31 cellular contexts compared by ENCODE assay signal in the genomic region with DNA sequence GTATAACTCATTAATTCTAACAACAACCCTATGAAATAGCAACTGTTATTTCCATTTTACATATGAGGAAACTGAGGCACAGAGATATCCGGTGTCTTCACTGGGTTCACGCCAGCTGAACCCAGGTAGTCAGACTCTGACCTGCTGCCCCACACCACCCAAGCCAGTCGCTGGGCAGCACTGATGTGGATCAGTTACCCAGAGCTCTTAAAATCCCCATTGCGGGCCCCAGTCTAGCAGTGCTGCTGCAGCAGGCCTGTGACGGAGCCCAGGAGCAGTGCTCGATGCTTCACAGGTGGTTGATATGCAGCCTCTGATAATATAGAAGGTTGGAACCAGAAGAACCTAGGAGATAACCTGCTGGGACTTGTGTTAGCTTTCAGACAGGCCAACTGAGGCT.
"Had no signal": no experiment of that assay in that cellular context is flagged by ENCODE, and none has a peak within 500 bp of the region (broad histone marks: within the 10 kb centered on the region; RNA-seq: fewer than 3 reads in every experiment).

No MANE protein-coding gene starts in this region.

- H3K27ac Mint-ChIP-seq: activated B cell treated with CpG ODN at 0.5 μM for 24 hours; activated CD4-positive, alpha-beta memory T cell treated with anti-CD3 and anti-CD28 coated beads for 36 hours; activated CD4-positive, alpha-beta T cell treated with anti-CD3 and anti-CD28 coated beads, Interleukin-2, amount 10 ng/mL, durations not matched to agents 24 days and 14 days; activated CD8-positive, alpha-beta memory T cell treated with anti-CD3 and anti-CD28 coated beads, Interleukin-2, amount 10 ng/mL, durations not matched to agents 7 days and 5 days; activated CD8-positive, alpha-beta T cell treated with anti-CD3 and anti-CD28 coated beads, Interleukin-2, amount 10 ng/mL, durations not matched to agents 7 days and 5 days; activated naive CD4-positive, alpha-beta T cell treated with anti-CD3 and anti-CD28 coated beads for 36 hours; activated naive CD4-positive, alpha-beta T cell treated with anti-CD3 and anti-CD28 coated beads, Interleukin-2, amount 50 U/mL, for 24 hours; activated naive CD8-positive, alpha-beta T cell treated with anti-CD3 and anti-CD28 coated beads for 36 hours; activated naive CD8-positive, alpha-beta T cell treated with anti-CD3 and anti-CD28 coated beads, Interleukin-2, amount 50 U/mL, for 24 hours; activated T-helper 1 cell treated with anti-CD3 and anti-CD28 coated beads, Interleukin-12 subunit alpha, Interleukin-12 subunit beta, Interleukin-2, Interleukin-4 antibody, amounts not matched to agents 30 ng/mL and 10 ng/mL and 1 ng/mL, durations not matched to agents 14 hours and 24 hours and 36 hours; activated T-helper 2 cell treated with anti-CD3 and anti-CD28 coated beads, Interferon-gamma antibody, Interleukin-2, Interleukin-4, amounts not matched to agents 10 μg/mL and 5 μg/mL and 100 μg/mL, durations not matched to agents 14 hours and 24 hours and 36 hours; dendritic cell treated with granulocyte-macrophage colony-stimulating factor and Interleukin-4, amounts not matched to agents 40 ng/mL and 50 ng/mL, for 4 days; effector memory CD8-positive, alpha-beta T cell; T-helper 2 cell treated with Interferon-gamma antibody and Interleukin-4, amounts not matched to agents 5 μg/mL and 100 μg/mL, for 36 hours had no signal

- H3K27me3 Mint-ChIP-seq: activated B cell treated with CpG ODN at 0.5 μM for 24 hours; activated CD4-positive, alpha-beta memory T cell treated with anti-CD3 and anti-CD28 coated beads for 36 hours; activated CD4-positive, alpha-beta T cell treated with anti-CD3 and anti-CD28 coated beads, Interleukin-2, amount 10 ng/mL, durations not matched to agents 24 days and 14 days; activated CD8-positive, alpha-beta memory T cell treated with anti-CD3 and anti-CD28 coated beads, Interleukin-2, amount 10 ng/mL, durations not matched to agents 7 days and 5 days; activated naive CD4-positive, alpha-beta T cell treated with anti-CD3 and anti-CD28 coated beads, Interleukin-2, amount 50 U/mL, for 24 hours; activated naive CD8-positive, alpha-beta T cell treated with anti-CD3 and anti-CD28 coated beads for 36 hours; activated naive CD8-positive, alpha-beta T cell treated with anti-CD3 and anti-CD28 coated beads, Interleukin-2, amount 50 U/mL, for 24 hours; central memory CD8-positive, alpha-beta T cell; dendritic cell treated with granulocyte-macrophage colony-stimulating factor and Interleukin-4, amounts not matched to agents 40 ng/mL and 50 ng/mL, for 4 days; effector memory CD8-positive, alpha-beta T cell; T-helper 17 cell had no signal

- H3K27ac ChIP-seq: brain microvascular endothelial cell, coronary artery, esophagus muscularis mucosa, foreskin keratinocyte, gastrocnemius medialis, WERI-Rb-1 had no signal

- H3K9me3 Mint-ChIP-seq: activated B cell treated with CpG ODN at 0.5 μM for 24 hours; activated CD4-positive, alpha-beta memory T cell treated with anti-CD3 and anti-CD28 coated beads for 36 hours; activated CD4-positive, alpha-beta T cell treated with anti-CD3 and anti-CD28 coated beads, Interleukin-2, amount 10 ng/mL, durations not matched to agents 24 days and 14 days; activated naive CD4-positive, alpha-beta T cell treated with anti-CD3 and anti-CD28 coated beads for 36 hours; activated naive CD4-positive, alpha-beta T cell treated with anti-CD3 and anti-CD28 coated beads, Interleukin-2, amount 50 U/mL, for 24 hours; activated naive CD8-positive, alpha-beta T cell treated with anti-CD3 and anti-CD28 coated beads for 36 hours; activated naive CD8-positive, alpha-beta T cell treated with anti-CD3 and anti-CD28 coated beads, Interleukin-2, amount 50 U/mL, for 24 hours; activated T-helper 1 cell treated with anti-CD3 and anti-CD28 coated beads, Interleukin-12 subunit alpha, Interleukin-12 subunit beta, Interleukin-2, Interleukin-4 antibody, amounts not matched to agents 30 ng/mL and 10 ng/mL and 1 ng/mL, durations not matched to agents 14 hours and 24 hours and 36 hours; activated T-helper 2 cell treated with anti-CD3 and anti-CD28 coated beads, Interferon-gamma antibody, Interleukin-2, Interleukin-4, amounts not matched to agents 10 μg/mL and 5 μg/mL and 100 μg/mL, durations not matched to agents 14 hours and 24 hours and 36 hours; central memory CD8-positive, alpha-beta T cell; dendritic cell treated with granulocyte-macrophage colony-stimulating factor and Interleukin-4, amounts not matched to agents 40 ng/mL and 50 ng/mL, for 4 days; effector memory CD8-positive, alpha-beta T cell; T-helper 2 cell treated with Interferon-gamma antibody and Interleukin-4, amounts not matched to agents 5 μg/mL and 100 μg/mL, for 36 hours had no signal

- H3K4me3 Mint-ChIP-seq: activated B cell treated with CpG ODN at 0.5 μM for 24 hours; activated CD4-positive, alpha-beta memory T cell treated with anti-CD3 and anti-CD28 coated beads for 36 hours; activated CD4-positive, alpha-beta T cell treated with anti-CD3 and anti-CD28 coated beads, Interleukin-2, amount 10 ng/mL, durations not matched to agents 24 days and 14 days; activated CD8-positive, alpha-beta memory T cell treated with anti-CD3 and anti-CD28 coated beads, Interleukin-2, amount 10 ng/mL, durations not matched to agents 7 days and 5 days; activated CD8-positive, alpha-beta T cell treated with anti-CD3 and anti-CD28 coated beads, Interleukin-2, amount 10 ng/mL, durations not matched to agents 7 days and 5 days; activated naive CD4-positive, alpha-beta T cell treated with anti-CD3 and anti-CD28 coated beads for 36 hours; activated naive CD4-positive, alpha-beta T cell treated with anti-CD3 and anti-CD28 coated beads, Interleukin-2, amount 50 U/mL, for 24 hours; activated naive CD8-positive, alpha-beta T cell treated with anti-CD3 and anti-CD28 coated beads for 36 hours; activated naive CD8-positive, alpha-beta T cell treated with anti-CD3 and anti-CD28 coated beads, Interleukin-2, amount 50 U/mL, for 24 hours; activated T-helper 1 cell treated with anti-CD3 and anti-CD28 coated beads, Interleukin-12 subunit alpha, Interleukin-12 subunit beta, Interleukin-2, Interleukin-4 antibody, amounts not matched to agents 30 ng/mL and 10 ng/mL and 1 ng/mL, durations not matched to agents 14 hours and 24 hours and 36 hours; central memory CD8-positive, alpha-beta T cell; dendritic cell treated with granulocyte-macrophage colony-stimulating factor and Interleukin-4, amounts not matched to agents 40 ng/mL and 50 ng/mL, for 4 days; effector memory CD8-positive, alpha-beta T cell; T-helper 17 cell; T-helper 2 cell treated with Interferon-gamma antibody and Interleukin-4, amounts not matched to agents 5 μg/mL and 100 μg/mL, for 36 hours had no signal

- DNase-seq: activated B cell treated with CpG ODN at 0.5 μM for 24 hours; activated CD4-positive, alpha-beta memory T cell treated with anti-CD3 and anti-CD28 coated beads for 36 hours; activated CD4-positive, alpha-beta T cell treated with anti-CD3 and anti-CD28 coated beads, Interleukin-2, amount 10 ng/mL, durations not matched to agents 24 days and 14 days; activated CD8-positive, alpha-beta memory T cell treated with anti-CD3 and anti-CD28 coated beads, Interleukin-2, amount 10 ng/mL, durations not matched to agents 7 days and 5 days; activated CD8-positive, alpha-beta memory T cell treated with anti-CD3 and anti-CD28 coated beads, Interleukin-2, amount 50 U/mL, for 4 hours; activated CD8-positive, alpha-beta T cell treated with anti-CD3 and anti-CD28 coated beads, Interleukin-2, amount 10 ng/mL, durations not matched to agents 7 days and 5 days; activated effector memory CD4-positive, alpha-beta T cell treated with anti-CD3 and anti-CD28 coated beads, Interleukin-2, amount 50 U/mL, for 16 hours; activated naive CD4-positive, alpha-beta T cell treated with anti-CD3 and anti-CD28 coated beads for 36 hours; activated naive CD8-positive, alpha-beta T cell treated with anti-CD3 and anti-CD28 coated beads for 36 hours; activated naive CD8-positive, alpha-beta T cell treated with anti-CD3 and anti-CD28 coated beads, Interleukin-2, amount 50 U/mL, for 24 hours; activated T-cell treated with anti-CD3 and anti-CD28 coated beads, Interleukin-2, amount 50 U/mL, for 1 hour; activated T-cell treated with anti-CD3 and anti-CD28 coated beads, Interleukin-2, amount 50 U/mL, for 48 hours; adrenal gland; brain microvascular endothelial cell; effector CD4-positive, alpha-beta T cell; effector memory CD8-positive, alpha-beta T cell; erythroblast; foreskin keratinocyte; gastrocnemius medialis; T-helper 1 cell; T-helper 17 cell; T1000; WERI-Rb-1 had no signal
